ENCODE assay signal across 9 cellular contexts in the genomic region with DNA sequence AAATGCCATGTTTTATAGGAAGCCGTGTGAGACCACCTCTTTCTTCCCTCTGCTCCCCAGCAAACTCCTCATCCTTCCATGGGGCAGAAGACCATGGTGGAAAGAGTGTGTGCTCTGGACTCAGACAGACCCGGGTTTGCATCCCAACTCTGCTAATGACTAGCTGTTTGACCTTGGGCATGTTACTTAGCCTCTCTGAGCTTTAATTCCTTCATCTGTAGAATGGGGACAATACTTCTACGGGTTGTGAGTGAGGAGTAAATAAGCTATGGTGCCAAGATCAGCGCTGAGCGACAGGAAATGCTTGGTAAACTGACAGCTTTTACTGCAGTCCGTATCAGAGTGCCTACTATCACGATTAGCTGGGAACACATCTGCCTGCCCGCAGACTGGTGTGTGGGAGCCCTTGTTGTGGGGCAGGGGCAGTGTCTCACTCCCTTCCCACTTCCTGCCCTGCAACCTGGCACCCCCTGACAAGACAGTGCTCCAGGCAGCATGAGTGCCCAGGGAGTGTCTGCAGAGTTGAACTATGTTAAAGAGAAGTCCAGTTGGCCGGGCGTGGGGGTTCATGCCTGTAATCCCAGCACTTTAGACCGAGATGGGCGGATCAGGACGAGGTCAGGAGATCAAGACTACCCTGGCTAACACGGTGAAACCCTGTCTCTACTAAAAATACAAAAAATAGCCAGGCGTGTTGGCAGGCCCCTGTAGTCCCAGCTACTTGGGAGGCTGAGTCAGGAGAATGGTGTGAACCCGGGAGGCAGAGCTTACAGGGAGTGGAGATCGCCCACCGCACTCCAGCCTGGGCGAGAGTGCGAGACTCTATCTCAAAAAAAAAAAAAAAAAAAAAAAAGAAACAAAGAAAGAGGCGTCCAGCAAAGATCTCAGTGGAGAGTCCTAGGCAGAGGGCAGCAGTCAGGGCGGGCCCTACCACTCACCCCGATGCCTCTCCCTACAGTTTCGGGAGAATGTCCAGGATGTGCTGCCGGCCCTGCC. TPM values are rescaled to one million over a fixed set of nuclear protein-coding genes. Genes with fewer than 3 reads are reported as not detected.
DNase-seq lines count a peak whose midpoint lies in the region; ATAC-seq and TF ChIP-seq lines count a peak whose summit lies in the region.
"Had no signal": no experiment of that assay in that cellular context is flagged by ENCODE, and none has a peak within 500 bp of the region (broad histone marks: within the 10 kb centered on the region; RNA-seq: fewer than 3 reads in every experiment).

No MANE protein-coding gene starts in this region.

- H3K27me3 Mint-ChIP-seq in T-helper 1 cell treated with Interleukin-12 subunit alpha and Interleukin-12 subunit beta and Interleukin-4 antibody, amounts not matched to agents 30 μg/mL and 1 μg/mL, for 36 hours (ENCODE audit: low read depth) = no peaks in the 10 kb centered on the region
- H3K27me3 Mint-ChIP-seq in WTC11 (ENCODE audit: low read depth) = peaks cover 57% of the 10 kb centered on the region

- H3K27ac ChIP-seq in esophagus (ENCODE audit: low read depth in 2 of 2, low read length in 1 of 2) = peak overlapping the region in 1 of 2 donors; percentile 31

- CTCF ChIA-PET in WTC11 (lab: Charles Lee) = interaction anchor here (1.1 to 4.1 kb wide), 2 partner anchors 11 to 25 kb away, joined by 5 to 56 read pairs; partner anchors contain the start of genes MTFP1 and RNF215

- H3K36me3 ChIP-seq in esophagus (ENCODE audit: control insufficient read depth in 2 of 2, insufficient read depth in 2 of 2, low read length in 1 of 2) = peaks cover 3 to 4% of the 10 kb centered on the region in 2 donors

- DNase-seq in T-helper 1 cell = no peak
- DNase-seq in WTC11 (ENCODE audit: low spot score) = no peak
- no peak for DNase-seq in stimulated activated effector memory CD8-positive, alpha-beta T cell treated with anti-CD3 and anti-CD28 coated beads, Interleukin-12 subunit alpha, Interleukin-12 subunit beta, amount 100 ng/mL, for 72 hours (ENCODE audit: low spot score in 2 of 2)
- DNase-seq in NK-92 treated with Interleukin-12 subunit alpha and Interleukin-12 subunit beta, amount 100 ng/mL, for 24 hours (lab: John Stamatoyannopoulos, UW) = no peak
- no peak for DNase-seq in NCI-H69 (lab: John Stamatoyannopoulos, UW)
- no peak for DNase-seq in ureter (ENCODE audit: low spot score)
- DNase-seq: effector memory CD4-positive, alpha-beta T cell had no signal

- peaks cover 2 to 18% of the 10 kb centered on the region in 2 donors for H3K4me1 ChIP-seq in esophagus (ENCODE audit: control insufficient read depth in 2 of 2, insufficient read depth in 2 of 2, low read length in 1 of 2)

- H3K36me3 Mint-ChIP-seq in T-helper 1 cell treated with Interleukin-12 subunit alpha and Interleukin-12 subunit beta and Interleukin-4 antibody, amounts not matched to agents 30 μg/mL and 1 μg/mL, for 36 hours (ENCODE audit: low read depth) = peaks cover 5% of the 10 kb centered on the region
- H3K36me3 Mint-ChIP-seq in WTC11 = no peaks in the 10 kb centered on the region
- peaks cover 18% of the 10 kb centered on the region for H3K36me3 Mint-ChIP-seq in stimulated activated effector memory CD8-positive, alpha-beta T cell treated with anti-CD3 and anti-CD28 coated beads, Interleukin-12 subunit alpha, Interleukin-12 subunit beta, amount 100 ng/mL, for 72 hours

- POLR2A ChIA-PET in WTC11 (lab: Charles Lee) = interaction anchor here (1.2 kb wide), 1 partner anchor 15 kb away, joined by 4 read pairs; no protein-coding TSS in a partner anchor

- H3K27me3 ChIP-seq in esophagus (ENCODE audit: control insufficient read depth in 1 of 2, insufficient read depth in 2 of 2, low read length in 2 of 2) = no peaks in the 10 kb centered on the region

- no peaks in the 10 kb centered on the region for H3K9me3 ChIP-seq in esophagus (ENCODE audit: control insufficient read depth in 2 of 2, insufficient read depth in 1 of 2, low read depth in 1 of 2, low read length in 1 of 2)

- peaks cover 36% of the 10 kb centered on the region for H3K4me1 Mint-ChIP-seq in T-helper 1 cell treated with Interleukin-12 subunit alpha and Interleukin-12 subunit beta and Interleukin-4 antibody, amounts not matched to agents 30 μg/mL and 1 μg/mL, for 36 hours (ENCODE audit: low read depth)
- H3K4me1 Mint-ChIP-seq in WTC11 = peaks cover 27% of the 10 kb centered on the region
- peaks cover 18% of the 10 kb centered on the region for H3K4me1 Mint-ChIP-seq in stimulated activated effector memory CD8-positive, alpha-beta T cell treated with anti-CD3 and anti-CD28 coated beads, Interleukin-12 subunit alpha, Interleukin-12 subunit beta, amount 100 ng/mL, for 72 hours

- peak overlapping the region; percentile 5 for H3K27ac Mint-ChIP-seq in T-helper 1 cell treated with Interleukin-12 subunit alpha and Interleukin-12 subunit beta and Interleukin-4 antibody, amounts not matched to agents 30 μg/mL and 1 μg/mL, for 36 hours
- no peak overlapping the region for H3K27ac Mint-ChIP-seq in WTC11
- H3K27ac Mint-ChIP-seq in stimulated activated effector memory CD8-positive, alpha-beta T cell treated with anti-CD3 and anti-CD28 coated beads, Interleukin-12 subunit alpha, Interleukin-12 subunit beta, amount 100 ng/mL, for 72 hours = peak overlapping the region; percentile 90

- peak overlapping the region; percentile 66 to 71 for H3K4me3 ChIP-seq in esophagus (ENCODE audit: low read depth in 1 of 2, low read length in 2 of 2)

- TF ChIP-seq CTCF in WTC11 (IDR thresholded peaks at IDR 0.05) = no peak

- peak overlapping the region; percentile 84 for H3K4me3 Mint-ChIP-seq in T-helper 1 cell treated with Interleukin-12 subunit alpha and Interleukin-12 subunit beta and Interleukin-4 antibody, amounts not matched to agents 30 μg/mL and 1 μg/mL, for 36 hours
- no peak overlapping the region for H3K4me3 Mint-ChIP-seq in WTC11
- H3K4me3 Mint-ChIP-seq in stimulated activated effector memory CD8-positive, alpha-beta T cell treated with anti-CD3 and anti-CD28 coated beads, Interleukin-12 subunit alpha, Interleukin-12 subunit beta, amount 100 ng/mL, for 72 hours = peak overlapping the region; percentile 81

- 56 to 60% methylated on average over 24 to 25 of the region's 25 CpGs for WGBS in esophagus, 2 donors

- no peaks in the 10 kb centered on the region for H3K9me3 Mint-ChIP-seq in T-helper 1 cell treated with Interleukin-12 subunit alpha and Interleukin-12 subunit beta and Interleukin-4 antibody, amounts not matched to agents 30 μg/mL and 1 μg/mL, for 36 hours
- no peaks in the 10 kb centered on the region for H3K9me3 Mint-ChIP-seq in WTC11
- H3K9me3 Mint-ChIP-seq in stimulated activated effector memory CD8-positive, alpha-beta T cell treated with anti-CD3 and anti-CD28 coated beads, Interleukin-12 subunit alpha, Interleukin-12 subunit beta, amount 100 ng/mL, for 72 hours = no peaks in the 10 kb centered on the region

- no peak for ATAC-seq in WTC11
- ATAC-seq in stimulated activated effector memory CD8-positive, alpha-beta T cell treated with anti-CD3 and anti-CD28 coated beads, Interleukin-12 subunit alpha, Interleukin-12 subunit beta, amount 100 ng/mL, for 72 hours = no peak

TF ChIP-seq in WTC11, 78 proteins besides CTCF, POLR2A, EP300 and RAD21:
- TF ChIP-seq PRDM15 (CRISPR knock-in tag; IDR thresholded peaks at IDR 0.05) (peak; percentile 31; the same call in 1 of the 2 replicates), EMX1 (CRISPR knock-in tag; IDR thresholded peaks at IDR 0.05) (no peak)
TF ChIP-seq in WTC11: peak in this region for 1.

RNA-seq across cellular contexts. Expression of gene SEC14L2, which starts 2.2 kb away (rescaled TPM):
- total RNA-seq in WTC11 (2021) = 2.4 to 3.9 TPM (median 3.9 TPM) in 3 replicates
- 10 to 100 TPM; 27.2 to 29.1 TPM for polyA plus RNA-seq in esophagus
- 5.8 TPM for total RNA-seq in ureter

RNA-seq across cellular contexts. Expression of gene RNF215, which starts 11.8 kb away (rescaled TPM):
- total RNA-seq in WTC11 (2021) = 25.4 to 28.6 TPM (median 27.6 TPM) in 3 replicates
- 1 to 10 TPM; 5.2 to 7.3 TPM for polyA plus RNA-seq in esophagus
- total RNA-seq in ureter = 17.5 TPM

RNA-seq across cellular contexts. Expression of gene MTFP1, which starts 26.6 kb away (rescaled TPM):
- 75.0 to 78.7 TPM (median 75.5 TPM) in 3 replicates for total RNA-seq in WTC11 (2021)
- 10 to 100 TPM; 19.7 to 23.5 TPM for polyA plus RNA-seq in esophagus
- 9.1 TPM for total RNA-seq in ureter

RNA-seq across cellular contexts. Expression of gene CCDC157, which starts 42.2 kb away (rescaled TPM):
- total RNA-seq in WTC11 (2021) = 3.8 to 6.5 TPM (median 4.2 TPM) in 3 replicates
- 1 to 10 TPM; 1.6 to 2.2 TPM for polyA plus RNA-seq in esophagus
- total RNA-seq in ureter = 3.3 TPM

RNA-seq across cellular contexts. Expression of gene SF3A1, which starts 42.3 kb away (rescaled TPM):
- total RNA-seq in WTC11 (2021) (214 to 272 TPM (median 227 TPM) in 3 replicates), ureter (193 TPM)
- polyA plus RNA-seq in esophagus = 10 to 100 TPM; 14.3 to 23.1 TPM
